ENCODE assay signal across 37 cellular contexts in the genomic region with DNA sequence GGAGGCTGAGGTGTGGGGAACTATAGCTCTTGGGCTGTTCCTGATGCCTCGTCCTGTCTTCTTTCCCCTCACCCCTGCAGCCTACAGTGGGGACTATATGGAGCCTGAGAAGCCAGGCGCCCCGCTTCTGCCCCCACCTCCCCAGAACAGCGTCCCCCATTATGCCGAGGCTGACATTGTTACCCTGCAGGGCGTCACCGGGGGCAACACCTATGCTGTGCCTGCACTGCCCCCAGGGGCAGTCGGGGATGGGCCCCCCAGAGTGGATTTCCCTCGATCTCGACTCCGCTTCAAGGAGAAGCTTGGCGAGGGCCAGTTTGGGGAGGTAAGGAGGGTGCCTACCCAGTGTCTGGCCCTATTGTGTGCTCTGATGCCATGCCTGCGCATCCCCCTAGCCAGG. TPM values are rescaled to one million over a fixed set of nuclear protein-coding genes. Genes with fewer than 3 reads are reported as not detected.
"Had no signal": no experiment of that assay in that cellular context is flagged by ENCODE, and none has a peak within 500 bp of the region (broad histone marks: within the 10 kb centered on the region; RNA-seq: fewer than 3 reads in every experiment).

No MANE protein-coding gene starts in this region.

- H3K27me3 ChIP-seq: adrenal gland, ascending aorta, brain microvascular endothelial cell, dorsolateral prefrontal cortex, esophagus muscularis mucosa, foreskin keratinocyte, gastrocnemius medialis, heart left ventricle had no signal

- H3K36me3 Mint-ChIP-seq: activated naive CD4-positive, alpha-beta T cell treated with anti-CD3 and anti-CD28 coated beads, Interleukin-2, amount 10 ng/mL, durations not matched to agents 7 days and 5 days had no signal

- H3K27ac Mint-ChIP-seq: activated CD4-positive, alpha-beta memory T cell treated with anti-CD3 and anti-CD28 coated beads, Interleukin-2, amount 10 ng/mL, durations not matched to agents 7 days and 5 days; activated CD4-positive, alpha-beta T cell treated with anti-CD3 and anti-CD28 coated beads for 36 hours; activated CD4-positive, alpha-beta T cell treated with anti-CD3 and anti-CD28 coated beads, Interleukin-2, amount 10 ng/mL, durations not matched to agents 24 days and 14 days; activated naive CD4-positive, alpha-beta T cell treated with anti-CD3 and anti-CD28 coated beads, Interleukin-2, amount 10 ng/mL, durations not matched to agents 7 days and 5 days; activated naive CD8-positive, alpha-beta T cell treated with anti-CD3 and anti-CD28 coated beads for 36 hours; activated naive CD8-positive, alpha-beta T cell treated with anti-CD3 and anti-CD28 coated beads, Interleukin-2, amount 50 U/mL, for 24 hours; activated T-cell treated with anti-CD3 and anti-CD28 coated beads, Interleukin-2, amount 50 U/mL, for 24 hours; activated T-cell treated with anti-CD3 and anti-CD28 coated beads, Interleukin-2, amount 50 U/mL, for 72 hours; dendritic cell treated with granulocyte-macrophage colony-stimulating factor and Interleukin-4, amounts not matched to agents 40 ng/mL and 50 ng/mL, for 4 days; endodermal cell; T-helper 2 cell treated with Interferon-gamma antibody and Interleukin-4, amounts not matched to agents 5 μg/mL and 100 μg/mL, for 36 hours had no signal

- H3K4me1 ChIP-seq: adrenal gland, ascending aorta, esophagus muscularis mucosa, foreskin keratinocyte, gastrocnemius medialis, heart left ventricle had no signal

- H3K9me3 ChIP-seq: adrenal gland, ascending aorta, esophagus muscularis mucosa, gastrocnemius medialis, heart left ventricle had no signal

- H3K4me1 Mint-ChIP-seq: activated CD4-positive, alpha-beta memory T cell treated with anti-CD3 and anti-CD28 coated beads, Interleukin-2, amount 10 ng/mL, durations not matched to agents 7 days and 5 days; activated naive CD4-positive, alpha-beta T cell treated with anti-CD3 and anti-CD28 coated beads, Interleukin-2, amount 10 ng/mL, durations not matched to agents 7 days and 5 days; central memory CD8-positive, alpha-beta T cell had no signal

- H3K27me3 Mint-ChIP-seq: activated CD4-positive, alpha-beta T cell treated with anti-CD3 and anti-CD28 coated beads for 36 hours; activated CD4-positive, alpha-beta T cell treated with anti-CD3 and anti-CD28 coated beads, Interleukin-2, amount 10 ng/mL, durations not matched to agents 24 days and 14 days; activated naive CD8-positive, alpha-beta T cell treated with anti-CD3 and anti-CD28 coated beads for 36 hours; activated naive CD8-positive, alpha-beta T cell treated with anti-CD3 and anti-CD28 coated beads, Interleukin-2, amount 50 U/mL, for 24 hours; activated T-cell treated with anti-CD3 and anti-CD28 coated beads, Interleukin-2, amount 50 U/mL, for 24 hours; central memory CD8-positive, alpha-beta T cell; T-helper 17 cell had no signal

- H3K4me3 ChIP-seq: adrenal gland, ascending aorta, coronary artery, dorsolateral prefrontal cortex, esophagus muscularis mucosa, gastrocnemius medialis, heart left ventricle had no signal

- ATAC-seq: activated CD4-positive, alpha-beta T cell treated with anti-CD3 and anti-CD28 coated beads for 36 hours; activated naive CD8-positive, alpha-beta T cell treated with anti-CD3 and anti-CD28 coated beads, Interleukin-2, amount 50 U/mL, for 24 hours; activated T-cell treated with anti-CD3 and anti-CD28 coated beads, Interleukin-2, amount 50 U/mL, for 72 hours; foreskin keratinocyte; gastrocnemius medialis; heart left ventricle; T-helper 17 cell had no signal

- H3K4me3 Mint-ChIP-seq: activated CD4-positive, alpha-beta memory T cell treated with anti-CD3 and anti-CD28 coated beads, Interleukin-2, amount 10 ng/mL, durations not matched to agents 7 days and 5 days; activated CD4-positive, alpha-beta T cell treated with anti-CD3 and anti-CD28 coated beads for 36 hours; activated CD4-positive, alpha-beta T cell treated with anti-CD3 and anti-CD28 coated beads, Interleukin-2, amount 10 ng/mL, durations not matched to agents 24 days and 14 days; activated naive CD4-positive, alpha-beta T cell treated with anti-CD3 and anti-CD28 coated beads, Interleukin-2, amount 10 ng/mL, durations not matched to agents 7 days and 5 days; activated naive CD8-positive, alpha-beta T cell treated with anti-CD3 and anti-CD28 coated beads for 36 hours; activated naive CD8-positive, alpha-beta T cell treated with anti-CD3 and anti-CD28 coated beads, Interleukin-2, amount 50 U/mL, for 24 hours; activated T-cell treated with anti-CD3 and anti-CD28 coated beads, Interleukin-2, amount 50 U/mL, for 24 hours; activated T-cell treated with anti-CD3 and anti-CD28 coated beads, Interleukin-2, amount 50 U/mL, for 72 hours; central memory CD8-positive, alpha-beta T cell; dendritic cell treated with granulocyte-macrophage colony-stimulating factor and Interleukin-4, amounts not matched to agents 40 ng/mL and 50 ng/mL, for 4 days; endodermal cell; T-helper 17 cell; T-helper 2 cell treated with Interferon-gamma antibody and Interleukin-4, amounts not matched to agents 5 μg/mL and 100 μg/mL, for 36 hours had no signal

- H3K9me3 Mint-ChIP-seq: activated CD4-positive, alpha-beta memory T cell treated with anti-CD3 and anti-CD28 coated beads, Interleukin-2, amount 10 ng/mL, durations not matched to agents 7 days and 5 days; activated CD4-positive, alpha-beta T cell treated with anti-CD3 and anti-CD28 coated beads, Interleukin-2, amount 10 ng/mL, durations not matched to agents 24 days and 14 days; activated naive CD4-positive, alpha-beta T cell treated with anti-CD3 and anti-CD28 coated beads, Interleukin-2, amount 10 ng/mL, durations not matched to agents 7 days and 5 days; activated naive CD8-positive, alpha-beta T cell treated with anti-CD3 and anti-CD28 coated beads for 36 hours; activated naive CD8-positive, alpha-beta T cell treated with anti-CD3 and anti-CD28 coated beads, Interleukin-2, amount 50 U/mL, for 24 hours; activated T-cell treated with anti-CD3 and anti-CD28 coated beads, Interleukin-2, amount 50 U/mL, for 24 hours; activated T-cell treated with anti-CD3 and anti-CD28 coated beads, Interleukin-2, amount 50 U/mL, for 72 hours; central memory CD8-positive, alpha-beta T cell; dendritic cell treated with granulocyte-macrophage colony-stimulating factor and Interleukin-4, amounts not matched to agents 40 ng/mL and 50 ng/mL, for 4 days; endodermal cell; T-helper 2 cell treated with Interferon-gamma antibody and Interleukin-4, amounts not matched to agents 5 μg/mL and 100 μg/mL, for 36 hours had no signal

- H3K27ac ChIP-seq: adrenal gland, ascending aorta, brain microvascular endothelial cell, coronary artery, esophagus muscularis mucosa, foreskin keratinocyte, gastrocnemius medialis, heart left ventricle had no signal

- DNase-seq: activated CD4-positive, alpha-beta memory T cell treated with anti-CD3 and anti-CD28 coated beads, Interleukin-2, amount 10 ng/mL, durations not matched to agents 7 days and 5 days; activated CD4-positive, alpha-beta T cell treated with anti-CD3 and anti-CD28 coated beads for 36 hours; activated CD4-positive, alpha-beta T cell treated with anti-CD3 and anti-CD28 coated beads, Interleukin-2, amount 10 ng/mL, durations not matched to agents 24 days and 14 days; activated CD4-positive, CD25-positive, alpha-beta regulatory T cell; activated CD4-positive, CD25-positive, alpha-beta regulatory T cell treated with anti-CD3 and anti-CD28 coated beads, Interleukin-2, amount 50 U/mL, for 72 hours; activated CD8-positive, alpha-beta memory T cell treated with anti-CD3 and anti-CD28 coated beads, Interleukin-2, amount 50 U/mL, for 48 hours; activated gamma-delta T cell; activated naive CD4-positive, alpha-beta T cell; activated naive CD4-positive, alpha-beta T cell treated with anti-CD3 and anti-CD28 coated beads, Interleukin-2, amount 10 ng/mL, durations not matched to agents 7 days and 5 days; activated naive CD8-positive, alpha-beta T cell treated with anti-CD3 and anti-CD28 coated beads for 36 hours; activated naive CD8-positive, alpha-beta T cell treated with anti-CD3 and anti-CD28 coated beads, Interleukin-2, amount 50 U/mL, for 24 hours; activated T-cell treated with anti-CD3 and anti-CD28 coated beads for 4 hours; activated T-cell treated with anti-CD3 and anti-CD28 coated beads, Interleukin-2, amount 50 U/mL, for 24 hours; activated T-cell treated with anti-CD3 and anti-CD28 coated beads, Interleukin-2, amount 50 U/mL, for 72 hours; adrenal gland; amygdala; brain microvascular endothelial cell; effector memory CD4-positive, alpha-beta T cell; endodermal cell; erythroblast; foreskin keratinocyte; gastrocnemius medialis; glutamatergic neuron; heart left ventricle; T-helper 1 cell; T-helper 17 cell; T1000 had no signal

RNA-seq across cellular contexts. Expression of gene SFTA2, which starts 35.4 kb away (rescaled TPM):
- total RNA-seq: activated CD4-positive, alpha-beta memory T cell treated with anti-CD3 and anti-CD28 coated beads, Interleukin-2, amount 10 ng/mL, durations not matched to agents 7 days and 5 days; activated CD4-positive, alpha-beta T cell treated with anti-CD3 and anti-CD28 coated beads for 36 hours; activated CD4-positive, alpha-beta T cell treated with anti-CD3 and anti-CD28 coated beads, Interleukin-2, amount 10 ng/mL, durations not matched to agents 24 days and 14 days; activated naive CD8-positive, alpha-beta T cell treated with anti-CD3 and anti-CD28 coated beads for 36 hours; ascending aorta; bronchial epithelial cell; cardiac septum; cerebellum; endodermal cell; foreskin keratinocyte; gastrocnemius medialis; heart left ventricle; T-helper 17 cell had no signal
- polyA plus RNA-seq: foreskin keratinocyte, heart left ventricle had no signal

RNA-seq across cellular contexts. Expression of gene MUCL3, which starts 44.2 kb away (rescaled TPM):
- total RNA-seq: activated CD4-positive, alpha-beta memory T cell treated with anti-CD3 and anti-CD28 coated beads, Interleukin-2, amount 10 ng/mL, durations not matched to agents 7 days and 5 days; activated CD4-positive, alpha-beta T cell treated with anti-CD3 and anti-CD28 coated beads for 36 hours; activated CD4-positive, alpha-beta T cell treated with anti-CD3 and anti-CD28 coated beads, Interleukin-2, amount 10 ng/mL, durations not matched to agents 24 days and 14 days; activated naive CD8-positive, alpha-beta T cell treated with anti-CD3 and anti-CD28 coated beads for 36 hours; adrenal gland; ascending aorta; cardiac septum; cerebellum; dorsolateral prefrontal cortex; esophagus muscularis mucosa; foreskin keratinocyte; gastrocnemius medialis; T-helper 17 cell had no signal
- polyA plus RNA-seq: foreskin keratinocyte had no signal
